ENCODE assay signal across 26 cellular contexts in the genomic region with DNA sequence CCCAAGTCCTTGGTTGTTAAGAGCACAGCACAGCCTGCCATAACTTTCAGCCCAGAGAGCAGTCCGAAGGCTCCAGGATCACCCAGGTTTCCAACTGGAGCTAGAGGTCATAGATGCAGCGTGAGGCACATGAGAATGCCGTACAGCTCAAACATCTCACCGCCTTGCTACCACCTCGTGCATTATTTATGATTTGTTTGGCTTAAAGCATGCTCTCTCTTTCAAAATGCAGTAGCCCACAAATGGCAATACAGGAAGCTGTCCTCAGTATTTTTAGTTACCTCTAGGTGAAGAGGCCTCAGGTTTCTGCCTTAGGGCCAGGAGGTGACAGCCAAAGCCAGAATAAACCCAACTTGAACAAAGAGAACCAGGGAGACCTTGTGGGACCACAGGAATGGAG. TPM values are rescaled to one million over a fixed set of nuclear protein-coding genes. Genes with fewer than 3 reads are reported as not detected.
"Had no signal": no experiment of that assay in that cellular context is flagged by ENCODE, and none has a peak within 500 bp of the region (broad histone marks: within the 10 kb centered on the region; RNA-seq: fewer than 3 reads in every experiment).

No MANE protein-coding gene starts in this region.

- H3K4me3 ChIP-seq: left ventricle myocardium inferior, lung, neural progenitor cell, ovary, spleen, stomach, testis, thyroid gland, transverse colon, upper lobe of left lung, vagina had no signal

- H3K36me3 ChIP-seq: left ventricle myocardium inferior, neural progenitor cell, ovary, spleen, stomach, thyroid gland, transverse colon, upper lobe of left lung, vagina had no signal

- DNase-seq: islet precursor cell; left ventricle myocardium inferior; mesendoderm; naive B cell; natural killer cell; nephron progenitor cell; ovary; retina; right cardiac atrium; small intestine; spleen; stimulated activated CD4-positive, alpha-beta T cell treated with anti-CD3 and anti-CD28 coated beads, Interleukin-4, amount 100 ng/mL, for 24 hours; stimulated activated naive CD4-positive, alpha-beta T cell treated with Interleukin-2 at 50 U/mL for 16 hours; stomach; testis; thyroid gland; transverse colon; upper lobe of left lung had no signal

- ATAC-seq: natural killer cell, sciatic nerve had no signal

- H3K9me3 ChIP-seq: left ventricle myocardium inferior, ovary, spleen, stomach, testis, thyroid gland, transverse colon, upper lobe of left lung, vagina had no signal

- H3K9me3 Mint-ChIP-seq: mesothelial cell of epicardium; natural killer cell; nephron progenitor cell; neural progenitor cell; stimulated activated effector memory CD8-positive, alpha-beta T cell treated with anti-CD3 and anti-CD28 coated beads, Interleukin-12 subunit alpha, Interleukin-12 subunit beta, amount 100 ng/mL, for 72 hours had no signal

- H3K27ac ChIP-seq: left ventricle myocardium inferior, neural progenitor cell, ovary, spleen, stomach, testis, thyroid gland, transverse colon, upper lobe of left lung, vagina had no signal

- H3K4me3 Mint-ChIP-seq: mesothelial cell of epicardium; naive B cell; natural killer cell; nephron progenitor cell; neural progenitor cell; stimulated activated effector memory CD8-positive, alpha-beta T cell treated with anti-CD3 and anti-CD28 coated beads, Interleukin-12 subunit alpha, Interleukin-12 subunit beta, amount 100 ng/mL, for 72 hours had no signal

- H3K27me3 ChIP-seq: neural progenitor cell, ovary, testis, thyroid gland, transverse colon, upper lobe of left lung, vagina had no signal

- H3K36me3 Mint-ChIP-seq: mesothelial cell of epicardium, naive B cell, natural killer cell, neural progenitor cell had no signal

- H3K9ac ChIP-seq: neural progenitor cell had no signal

- H3K27ac Mint-ChIP-seq: mesothelial cell of epicardium; natural killer cell; nephron progenitor cell; neural progenitor cell; progenitor cell of endocrine pancreas; stimulated activated effector memory CD8-positive, alpha-beta T cell treated with anti-CD3 and anti-CD28 coated beads, Interleukin-12 subunit alpha, Interleukin-12 subunit beta, amount 100 ng/mL, for 72 hours had no signal

- H3K4me1 Mint-ChIP-seq: mesothelial cell of epicardium had no signal

- H3K4me1 ChIP-seq: neural progenitor cell, testis, thyroid gland, transverse colon, upper lobe of left lung, vagina had no signal

- H3K4me2 ChIP-seq: neural progenitor cell had no signal

RNA-seq across cellular contexts. Expression of a gene that starts 14.4 kb away (rescaled TPM):
- total RNA-seq: mononuclear cell, natural killer cell had no signal
